In the genomic region with DNA sequence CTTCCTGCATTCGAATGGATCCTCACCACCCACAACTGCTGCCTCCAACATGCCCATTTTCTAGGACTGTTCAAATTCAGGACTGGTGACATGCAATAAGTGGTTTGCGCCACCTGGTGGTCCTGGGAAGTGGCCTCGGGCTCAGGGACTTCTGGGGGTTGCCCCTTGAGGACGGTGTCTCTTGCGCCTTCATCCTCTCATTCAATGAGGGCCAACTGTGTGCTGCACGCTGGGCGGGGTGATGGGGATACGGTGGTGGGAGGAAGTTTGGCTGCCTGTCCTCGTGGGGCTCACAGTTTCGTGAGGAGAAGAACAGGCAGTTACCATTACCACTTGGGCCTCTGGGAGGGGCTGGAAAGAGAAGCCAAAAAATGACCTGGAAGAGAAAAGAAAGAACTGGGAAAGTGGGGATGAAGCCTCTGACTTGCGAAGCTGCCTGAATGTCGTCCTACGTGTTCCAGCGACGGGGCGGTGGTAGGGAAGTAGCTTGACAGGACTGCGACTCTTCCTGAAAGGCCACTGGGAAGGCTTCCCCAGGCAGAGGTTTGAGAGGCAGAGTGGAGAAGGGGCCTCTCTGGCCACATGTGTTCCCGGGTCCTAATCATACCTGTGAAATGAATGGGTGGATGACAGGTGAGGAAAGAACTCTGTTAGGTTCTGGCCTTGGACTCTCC, we compare ENCODE assay signal across 8 cellular contexts. TPM values are rescaled to one million over a fixed set of nuclear protein-coding genes. Genes with fewer than 3 reads are reported as not detected.
DNase-seq lines count a peak whose midpoint lies in the region; ATAC-seq and TF ChIP-seq lines count a peak whose summit lies in the region.

No MANE protein-coding gene starts in this region.

- H3K27me3 ChIP-seq in CD8-positive, alpha-beta T cell (ENCODE audit: insufficient read depth, low read length): no peaks in the 10 kb centered on the region
- H3K27me3 ChIP-seq in GM23338 (ENCODE audit: insufficient read depth) (peaks cover 48% of the 10 kb centered on the region), liver (ENCODE audit: control insufficient read depth in 4 of 4, insufficient read depth in 4 of 4, low read length in 3 of 4) (no peaks in the 10 kb centered on the region)

- peak; percentile 76 for TF ChIP-seq CTCF in CD8-positive, alpha-beta T cell (IDR thresholded peaks at IDR 0.05)
- TF ChIP-seq CTCF in GM23338 (conservative IDR thresholded peaks at IDR 0.05; ENCODE audit: low read depth in 2 of 2) (peak; percentile 92 to 99), liver (IDR thresholded peaks at IDR 0.05; ENCODE audit: low read depth, low read length, missing input control) (peak; percentile 63)

- DNase-seq in CD8-positive, alpha-beta T cell: peak; percentile 50 to 78 (median 76)
- peak; percentile 95 for DNase-seq in GM23338 (ENCODE audit: low spot score)
- DNase-seq in NCI-H2196 (lab: John Stamatoyannopoulos, UW; ENCODE audit: unreplicated experiment): peak; percentile 50
- DNase-seq in activated CD4-positive, alpha-beta T cell treated with anti-CD3 and anti-CD28 coated beads for 36 hours: peak; percentile 88
- peak; percentile 44 for DNase-seq in cerebellum (ENCODE audit: low spot score)
- peak; percentile 39 to 44 (median 43) for DNase-seq in stimulated activated CD4-positive, alpha-beta T cell treated with anti-CD3 and anti-CD28 coated beads, TNF-alpha, amount 100 ng/mL, for 4 hours (ENCODE audit: low read depth in 3 of 3)

- intact Hi-C loops in CD8-positive, alpha-beta T cell (cut with DNase I, micrococcal nuclease): loop anchor here (1.0 to 10.0 kb wide), 8 partner anchors 57 to 552 kb away; a partner anchor contains a TSS
- intact Hi-C loops in activated CD4-positive, alpha-beta T cell treated with anti-CD3 and anti-CD28 coated beads for 36 hours (cut with DNase I, micrococcal nuclease): loop anchor here (1.0 to 10.0 kb wide), 4 partner anchors 57 to 197 kb away; a partner anchor contains a TSS

- no peak overlapping the region for H3K4me3 Mint-ChIP-seq in CD8-positive, alpha-beta T cell
- no peak overlapping the region for H3K4me3 Mint-ChIP-seq in GM23338
- no peak overlapping the region for H3K4me3 Mint-ChIP-seq in activated CD4-positive, alpha-beta T cell treated with anti-CD3 and anti-CD28 coated beads for 36 hours

- CTCF ChIA-PET in CD8-positive, alpha-beta T cell (lab: Charles Lee): interaction anchor here (0.8 to 7.1 kb wide), 14 partner anchors 11 to 126 kb away, joined by 3 to 80 read pairs (median 4); no protein-coding TSS in a partner anchor
- CTCF ChIA-PET in activated CD4-positive, alpha-beta T cell treated with anti-CD3 and anti-CD28 coated beads for 36 hours (lab: Charles Lee): interaction anchor here (1.0 to 3.1 kb wide), 6 partner anchors 52 to 136 kb away, joined by 3 to 42 read pairs (median 6); no protein-coding TSS in a partner anchor

- no peaks in the 10 kb centered on the region for H3K36me3 Mint-ChIP-seq in CD8-positive, alpha-beta T cell
- no peaks in the 10 kb centered on the region for H3K36me3 Mint-ChIP-seq in GM23338 (ENCODE audit: low read depth)
- no peaks in the 10 kb centered on the region for H3K36me3 Mint-ChIP-seq in activated CD4-positive, alpha-beta T cell treated with anti-CD3 and anti-CD28 coated beads for 36 hours (ENCODE audit: low read depth)

- H3K9ac ChIP-seq in liver (ENCODE audit: low read depth in 1 of 2, low read length in 2 of 2): no peak overlapping the region

- POLR2A ChIA-PET in CD8-positive, alpha-beta T cell (lab: Charles Lee): interaction anchor here (1.1 kb wide), 1 partner anchor 11 kb away, joined by 5 read pairs; no protein-coding TSS in a partner anchor
- POLR2A ChIA-PET in activated CD4-positive, alpha-beta T cell treated with anti-CD3 and anti-CD28 coated beads for 36 hours (lab: Charles Lee): no interaction called here

- no peak overlapping the region for H3K27ac ChIP-seq in CD8-positive, alpha-beta T cell (ENCODE audit: low read depth, low read length)
- no peak overlapping the region for H3K27ac ChIP-seq in GM23338 (ENCODE audit: low read depth)
- H3K27ac ChIP-seq in liver (ENCODE audit: low read depth in 1 of 2, low read length in 2 of 2): no peak overlapping the region

- H3K79me2 ChIP-seq in GM23338 (replicated peaks; ENCODE audit: insufficient read depth): no peaks in the 10 kb centered on the region

- H3K4me3 ChIP-seq in CD8-positive, alpha-beta T cell (ENCODE audit: low read depth, low read length): no peak overlapping the region
- H3K4me3 ChIP-seq in GM23338: no peak overlapping the region
- H3K4me3 ChIP-seq in liver (ENCODE audit: low read depth in 1 of 3, low read length in 3 of 3): no peak overlapping the region

- H3F3A ChIP-seq in GM23338 (replicated peaks; ENCODE audit: low read depth): no peaks in the 10 kb centered on the region

- peaks cover 15% of the 10 kb centered on the region for H3K4me1 Mint-ChIP-seq in CD8-positive, alpha-beta T cell (ENCODE audit: low read depth)
- peaks cover 7% of the 10 kb centered on the region for H3K4me1 Mint-ChIP-seq in GM23338
- H3K4me1 Mint-ChIP-seq in activated CD4-positive, alpha-beta T cell treated with anti-CD3 and anti-CD28 coated beads for 36 hours: peaks cover 7% of the 10 kb centered on the region

- peak; percentile 66 to 82 for TF ChIP-seq RAD21 in liver (IDR thresholded peaks at IDR 0.05)

- peaks cover 18% of the 10 kb centered on the region for H3K27me3 Mint-ChIP-seq in CD8-positive, alpha-beta T cell (ENCODE audit: low read depth)
- peaks cover 37% of the 10 kb centered on the region for H3K27me3 Mint-ChIP-seq in GM23338 (ENCODE audit: insufficient read depth, low read depth, poor library complexity)
- H3K27me3 Mint-ChIP-seq in activated CD4-positive, alpha-beta T cell treated with anti-CD3 and anti-CD28 coated beads for 36 hours: peaks cover 24% of the 10 kb centered on the region

- H3K27ac Mint-ChIP-seq in CD8-positive, alpha-beta T cell: no peak overlapping the region
- H3K27ac Mint-ChIP-seq in GM23338: no peak overlapping the region
- H3K27ac Mint-ChIP-seq in activated CD4-positive, alpha-beta T cell treated with anti-CD3 and anti-CD28 coated beads for 36 hours: no peak overlapping the region

- no peaks in the 10 kb centered on the region for H3K4me1 ChIP-seq in CD8-positive, alpha-beta T cell (ENCODE audit: insufficient read depth, low read length)
- H3K4me1 ChIP-seq in GM23338 (ENCODE audit: insufficient read depth) (no peaks in the 10 kb centered on the region), liver (ENCODE audit: control insufficient read depth in 4 of 4, insufficient read depth in 4 of 4, low read length in 3 of 4) (peaks cover 5 to 12% (median 9%) of the 10 kb centered on the region in 4 donors)

- no peaks in the 10 kb centered on the region; the same call in 1 of the 2 replicates for H4K20me1 ChIP-seq in GM23338 (replicated peaks; ENCODE audit: insufficient read depth)

- H3K9me2 ChIP-seq in GM23338 (ENCODE audit: insufficient read depth): no peaks in the 10 kb centered on the region

- H3K36me3 ChIP-seq in CD8-positive, alpha-beta T cell (ENCODE audit: insufficient read depth, low read length): no peaks in the 10 kb centered on the region
- no peaks in the 10 kb centered on the region for H3K36me3 ChIP-seq in GM23338 (ENCODE audit: insufficient read depth)
- no peaks in the 10 kb centered on the region for H3K36me3 ChIP-seq in liver (ENCODE audit: control insufficient read depth in 4 of 4, insufficient read depth in 3 of 4, low read depth in 1 of 4, low read length in 3 of 4)

- no peaks in the 10 kb centered on the region for H3K9me3 Mint-ChIP-seq in CD8-positive, alpha-beta T cell
- no peaks in the 10 kb centered on the region for H3K9me3 Mint-ChIP-seq in GM23338
- H3K9me3 Mint-ChIP-seq in activated CD4-positive, alpha-beta T cell treated with anti-CD3 and anti-CD28 coated beads for 36 hours (ENCODE audit: low read depth): no peaks in the 10 kb centered on the region

- H3K9me3 ChIP-seq in CD8-positive, alpha-beta T cell (ENCODE audit: low read length): no peaks in the 10 kb centered on the region
- no peaks in the 10 kb centered on the region for H3K9me3 ChIP-seq in liver (ENCODE audit: control insufficient read depth in 4 of 4, low read length in 3 of 4)

- no peak overlapping the region for H2AFZ ChIP-seq in GM23338

- no peak overlapping the region for H3K4me2 ChIP-seq in GM23338

- WGBS in liver: 55% methylated on average over 18 of the region's 18 CpGs

- peak; percentile 24 for ATAC-seq in CD8-positive, alpha-beta T cell
- ATAC-seq in GM23338: peak; percentile 77
- peak; percentile 47 for ATAC-seq in activated CD4-positive, alpha-beta T cell treated with anti-CD3 and anti-CD28 coated beads for 36 hours
- ATAC-seq in GM21515 (IDR thresholded peaks at IDR 0.05; ENCODE audit: unreplicated experiment): no peak

TF ChIP-seq in liver, 16 proteins besides CTCF, POLR2A, EP300 and RAD21 (continues in another document):
- TF ChIP-seq TAF1 (conservative IDR thresholded peaks at IDR 0.05): no peak
- no peak for TF ChIP-seq FOXA2 (IDR thresholded peaks at IDR 0.05)
- no peak for TF ChIP-seq NR2F2 (IDR thresholded peaks at IDR 0.05)
- no peak for TF ChIP-seq GABPA (IDR thresholded peaks at IDR 0.05 in 1 of 2, conservative IDR thresholded peaks at IDR 0.05 in 1 of 2)
- TF ChIP-seq, protein P1, sequence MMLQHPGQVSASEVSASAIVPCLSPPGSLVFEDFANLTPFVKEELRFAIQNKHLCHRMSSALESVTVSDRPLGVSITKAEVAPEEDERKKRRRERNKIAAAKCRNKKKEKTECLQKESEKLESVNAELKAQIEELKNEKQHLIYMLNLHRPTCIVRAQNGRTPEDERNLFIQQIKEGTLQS (IDR thresholded peaks at IDR 0.05): no peak

RNA-seq across cellular contexts. Expression of a gene that starts 49.0 kb away (rescaled TPM):
- total RNA-seq in CD8-positive, alpha-beta T cell: under 1 TPM; 0.17 to 0.30 TPM
- total RNA-seq in GM23338 (2014; rRNA removed; shearing (Covaris generic)): 0.10 TPM in 1 of 2 replicates, not detected in the other
- polyA plus RNA-seq in GM23338 (2016; fragmentation: Nextera tagmentation; extraction: Ambion mirVana) (0.08 and 0.17 TPM in 2 replicates), liver (not detected)
- total RNA-seq in activated CD4-positive, alpha-beta T cell treated with anti-CD3 and anti-CD28 coated beads for 36 hours: not detected
- total RNA-seq in cerebellum (16.7 TPM), liver (under 1 TPM in 1 of 2 donors, not detected in 1; 0.05 TPM)

Comparison
In these comparisons a context has a peak if more than half of its experiments do, and no peak if none do; other contexts are left out.
1. DNase-seq: peak in every context shown above with its lines; median percentile 95 in GM23338; 88 in activated CD4-positive, alpha-beta T cell treated with anti-CD3 and anti-CD28 coated beads for 36 hours; 76 in CD8-positive, alpha-beta T cell; 50 in NCI-H2196; 44 in cerebellum; 43 in stimulated activated CD4-positive, alpha-beta T cell treated with anti-CD3 and anti-CD28 coated beads, TNF-alpha, amount 100 ng/mL, for 4 hours.
2. RNA of a gene that starts 49.0 kb away (total RNA-seq): 16.7 TPM in cerebellum (single experiment); 0.17 to 0.30 TPM in CD8-positive, alpha-beta T cell, 0.10 TPM in GM23338, 0.05 TPM in liver and not detected in activated CD4-positive, alpha-beta T cell treated with anti-CD3 and anti-CD28 coated beads for 36 hours; every median in the first group is over 10 times any median in the second.
3. Peak in every context shown above with its lines, with median percentiles within 50 percentile points of each other: CTCF ChIP-seq.